ENCODE assay signal across 9 cellular contexts in genomic region chr13:97976551-97977375, GRCh38. TPM values are rescaled to one million over a fixed set of nuclear protein-coding genes. Genes with fewer than 3 reads are reported as not detected.
DNase-seq lines count a peak whose midpoint lies in the region; ATAC-seq, FAIRE-seq and TF ChIP-seq lines count a peak whose summit lies in the region.
"Had no signal": no experiment of that assay in that cellular context is flagged by ENCODE, and none has a peak within 500 bp of the region (broad histone marks: within the 10 kb centered on the region; RNA-seq: fewer than 3 reads in every experiment).

No MANE protein-coding gene starts in this region.

- TF ChIP-seq CTCF in coronary artery (IDR thresholded peaks at IDR 0.05), result no peak
- no peak for TF ChIP-seq CTCF in lower leg skin (IDR thresholded peaks at IDR 0.05)

- H3K27ac Mint-ChIP-seq in stimulated activated memory B cell treated with anti-CD40 and anti-IgM and Interleukin-4, amounts not matched to agents 10 μg/mL and 1 μg/mL and 100 μg/mL, for 72 hours, result peak overlapping the region; percentile 85

- peak overlapping the region; percentile 86 for H3K4me3 Mint-ChIP-seq in stimulated activated memory B cell treated with anti-CD40 and anti-IgM and Interleukin-4, amounts not matched to agents 10 μg/mL and 1 μg/mL and 100 μg/mL, for 72 hours

- intact Hi-C loops in lower leg skin (cut with DNase I; ENCODE audit: low total_unique reads), result no loop called here

- H3K27ac ChIP-seq in coronary artery, result peak overlapping the region; percentile 65 to 99

- peak; percentile 44 for FAIRE-seq in GM19239 (lab: Jason Lieb, UNC)
- FAIRE-seq: endometrium had no signal

- peak; percentile 72 for DNase-seq in D341Med (ENCODE audit: low spot score)
- DNase-seq in GM19239 (ENCODE audit: insufficient read length, low spot score), result no peak
- peak; percentile 84 for DNase-seq in SW480 (ENCODE audit: low spot score)
- no peak for DNase-seq in coronary artery (ENCODE audit: low spot score)
- peak in 1 of 2 donors; percentile 86 for DNase-seq in lower leg skin (ENCODE audit: low spot score in 2 of 2)
- no peak for DNase-seq in OCI-M2 (lab: John Stamatoyannopoulos, UW; ENCODE audit: unreplicated experiment)

- no peaks in the 10 kb centered on the region for H3K27me3 Mint-ChIP-seq in stimulated activated memory B cell treated with anti-CD40 and anti-IgM and Interleukin-4, amounts not matched to agents 10 μg/mL and 1 μg/mL and 100 μg/mL, for 72 hours

- no peak for TF ChIP-seq POLR2A in lower leg skin (IDR thresholded peaks at IDR 0.05)

- no peaks in the 10 kb centered on the region for H3K36me3 Mint-ChIP-seq in stimulated activated memory B cell treated with anti-CD40 and anti-IgM and Interleukin-4, amounts not matched to agents 10 μg/mL and 1 μg/mL and 100 μg/mL, for 72 hours

- no peaks in the 10 kb centered on the region for H3K9me3 Mint-ChIP-seq in stimulated activated memory B cell treated with anti-CD40 and anti-IgM and Interleukin-4, amounts not matched to agents 10 μg/mL and 1 μg/mL and 100 μg/mL, for 72 hours

- ATAC-seq in HG03175 (IDR thresholded peaks at IDR 0.05; ENCODE audit: unreplicated experiment), result peak; percentile 36
- peak; percentile 65 for ATAC-seq in stimulated activated memory B cell treated with anti-CD40 and anti-IgM and Interleukin-4, amounts not matched to agents 10 μg/mL and 1 μg/mL and 100 μg/mL, for 72 hours

- peaks cover 14% of the 10 kb centered on the region for H3K4me1 Mint-ChIP-seq in stimulated activated memory B cell treated with anti-CD40 and anti-IgM and Interleukin-4, amounts not matched to agents 10 μg/mL and 1 μg/mL and 100 μg/mL, for 72 hours

- peak overlapping the region; percentile 97 for H3K4me3 ChIP-seq in coronary artery
- peak overlapping the region; percentile 60 for H3K4me3 ChIP-seq in lower leg skin (ENCODE audit: low read depth, poor library complexity, severe bottlenecking)

- WGBS in lower leg skin, 2 donors, result 1% methylated on average over 20 to 50 of the region's 90 CpGs

RNA-seq across cellular contexts. Expression of gene IPO5, which starts 23.3 kb away (rescaled TPM):
- 10 to 100 TPM; 52.5 to 89.5 (median 75.0) TPM for total RNA-seq in lower leg skin

Comparison
In these comparisons a context has a peak if more than half of its experiments do, and no peak if none do; other contexts are left out.
1. DNase-seq: peak in D341Med (single experiment) and SW480 (single experiment); none in GM19239 (single experiment), coronary artery (single experiment) and OCI-M2 (single experiment).